1 cellular context compared by ENCODE assay signal in genomic region chr6:13724174-13724573, GRCh38.
TF ChIP-seq lines count a peak whose summit lies in the region.

No MANE protein-coding gene starts in this region.

TF ChIP-seq in HCT116, 20 proteins besides CTCF, POLR2A, EP300 and RAD21 (continued from another document):
- TF ChIP-seq REST (IDR thresholded peaks at IDR 0.05; ENCODE audit: low read depth) (no peak), CBX3 (IDR thresholded peaks at IDR 0.05; ENCODE audit: low read depth) (peak; percentile 73), EZH2 (IDR thresholded peaks at IDR 0.05) (no peak), ZBTB33 (IDR thresholded peaks at IDR 0.05; ENCODE audit: extremely low read depth, insufficient replicate concordance, low read length) (peak; percentile 50), JUND (IDR thresholded peaks at IDR 0.05) (peak; percentile 87), TCF7L2 (IDR thresholded peaks at IDR 0.05; ENCODE audit: borderline replicate concordance, extremely low read depth, insufficient read depth, insufficient read length) (peak; percentile 33), EGR1 (IDR thresholded peaks at IDR 0.05; ENCODE audit: low read depth) (no peak), SP1 (IDR thresholded peaks at IDR 0.05; ENCODE audit: low read depth) (peak; percentile 93), YY1 (IDR thresholded peaks at IDR 0.05; ENCODE audit: extremely low read depth, insufficient replicate concordance, low read depth, low read length) (peak; percentile 29), FOSL1 (IDR thresholded peaks at IDR 0.05; ENCODE audit: low read depth) (peak; percentile 91), SIN3A (IDR thresholded peaks at IDR 0.05; ENCODE audit: low read depth) (peak; percentile 77; the same call in 1 of the 2 replicates), ZNF274 (IDR thresholded peaks at IDR 0.05; ENCODE audit: low read depth, low read length) (no peak), ZFX (IDR thresholded peaks at IDR 0.05) (no peak), MAX (IDR thresholded peaks at IDR 0.05) (peak; percentile 73; the same call in 1 of the 2 replicates)
